In genomic region chr15:78372880-78373279, GRCh38 we compare ENCODE assay signal across 27 cellular contexts. TPM values are rescaled to one million over a fixed set of nuclear protein-coding genes. Genes with fewer than 3 reads are reported as not detected.
DNase-seq lines count a peak whose midpoint lies in the region; ATAC-seq, FAIRE-seq and TF ChIP-seq lines count a peak whose summit lies in the region.
"Had no signal": no experiment of that assay in that cellular context is flagged by ENCODE, and none has a peak within 500 bp of the region (broad histone marks: within the 10 kb centered on the region; RNA-seq: fewer than 3 reads in every experiment).

No MANE protein-coding gene starts in this region.

- no peak overlapping the region for H3K14ac ChIP-seq in H9 (ENCODE audit: insufficient read depth, low read length)

- no peak overlapping the region for H2BK12ac ChIP-seq in H9 (ENCODE audit: insufficient read length, low read depth, low read length)

- no peak overlapping the region for H2AFZ ChIP-seq in H9 (ENCODE audit: low read length)
- H2AFZ ChIP-seq: PC-9 had no signal

- no peak overlapping the region for H3K27ac Mint-ChIP-seq in H9
- no peak overlapping the region for H3K27ac Mint-ChIP-seq in activated T-helper 1 cell treated with anti-CD3 and anti-CD28 coated beads, Interleukin-12 subunit alpha, Interleukin-12 subunit beta, Interleukin-2, Interleukin-4 antibody, amounts not matched to agents 30 ng/mL and 10 ng/mL and 1 ng/mL, durations not matched to agents 14 hours and 24 hours and 36 hours
- H3K27ac Mint-ChIP-seq: activated CD8-positive, alpha-beta T cell treated with anti-CD3 and anti-CD28 coated beads for 36 hours; mesothelial cell of epicardium; natural killer cell had no signal

- peaks cover 3% of the 10 kb centered on the region for H3K23me2 ChIP-seq in H9 (ENCODE audit: insufficient read length, low read depth, low read length, poor library complexity, severe bottlenecking)

- no peak overlapping the region for H3K18ac ChIP-seq in H9 (ENCODE audit: insufficient read length, low read depth, low read length)

- WGBS in H9 (ENCODE audit: extremely low coverage, insufficient read length, low lambda C conversion rate): no CpG with 5 or more reads among the region's 5 CpGs
- WGBS in small intestine, 3 donors: 26 to 61% (median 33%) methylated on average over 5 of the region's 5 CpGs

- H3K23ac ChIP-seq in H9 (ENCODE audit: insufficient read length, low read depth, low read length): no peak overlapping the region

- H4K91ac ChIP-seq in H9 (ENCODE audit: insufficient read length, low read depth, low read length): no peak overlapping the region

- no peak overlapping the region for H4K8ac ChIP-seq in H9 (replicated peaks; ENCODE audit: insufficient read length, low read depth, low read length)

- CTCF ChIA-PET in Panc1 (lab: Charles Lee): no interaction called here

- peak; percentile 44; the same call in 1 of the 2 replicates for ATAC-seq in Panc1
- ATAC-seq: activated CD8-positive, alpha-beta T cell treated with anti-CD3 and anti-CD28 coated beads for 36 hours; heart left ventricle; natural killer cell had no signal

- in situ Hi-C loops in Panc1 (cut with HindIII; ENCODE audit: low pct_unique_long_range_greater_than_20kb, low sequenced_read_pairs): no loop called here
- in situ Hi-C loops in KBM-7 (cut with MboI; ENCODE audit: low pct_unique_long_range_greater_than_20kb, low sequenced_read_pairs): no loop called here

- peaks cover 39 to 42% of the 10 kb centered on the region in 2 experiments for H3K4me1 Mint-ChIP-seq in H9
- H3K4me1 Mint-ChIP-seq in activated T-helper 1 cell treated with anti-CD3 and anti-CD28 coated beads, Interleukin-12 subunit alpha, Interleukin-12 subunit beta, Interleukin-2, Interleukin-4 antibody, amounts not matched to agents 30 ng/mL and 10 ng/mL and 1 ng/mL, durations not matched to agents 14 hours and 24 hours and 36 hours (ENCODE audit: low read depth): peaks cover 10% of the 10 kb centered on the region
- H3K4me1 Mint-ChIP-seq: central memory CD8-positive, alpha-beta T cell had no signal

- no TSS peak for BruUV-seq in Panc1 (replicated peaks; lab: Mats Ljungman, UMichigan)

- H3K27me3 ChIP-seq in H9 (ENCODE audit: insufficient read depth, low read length) (no peaks in the 10 kb centered on the region), Panc1 (ENCODE audit: control insufficient read depth, insufficient read depth, low read length) (no peaks in the 10 kb centered on the region; the same call in 1 of the 2 replicates), small intestine (ENCODE audit: control insufficient read depth in 2 of 2, insufficient read depth in 2 of 2, low read length in 2 of 2) (no peaks in the 10 kb centered on the region)
- H3K27me3 ChIP-seq: heart left ventricle had no signal

- H3K79me2 ChIP-seq in H9 (ENCODE audit: insufficient read depth, low read length): no peaks in the 10 kb centered on the region

- no peak overlapping the region for H4K5ac ChIP-seq in H9 (ENCODE audit: insufficient read length, low read depth, low read length)

- DNase-seq in H9 (peak; percentile 55), Panc1 (ENCODE audit: low read depth, low spot score) (no peak), iPS-NIHi11 (ENCODE audit: low spot score) (peak; percentile 71), small intestine (peak; percentile 96), 8988T (no peak), KBM-7 (no peak)
- no peak for DNase-seq in activated T-helper 1 cell treated with anti-CD3 and anti-CD28 coated beads, Interleukin-12 subunit alpha, Interleukin-12 subunit beta, Interleukin-2, Interleukin-4 antibody, amounts not matched to agents 30 ng/mL and 10 ng/mL and 1 ng/mL, durations not matched to agents 14 hours and 24 hours and 36 hours (ENCODE audit: low spot score)
- DNase-seq: activated CD4-positive, alpha-beta T cell treated with anti-CD3 and anti-CD28 coated beads for 1 hour; activated CD8-positive, alpha-beta T cell treated with anti-CD3 and anti-CD28 coated beads for 36 hours; activated effector memory CD4-positive, alpha-beta T cell treated with anti-CD3 and anti-CD28 coated beads, Interleukin-2, amount 50 U/mL, for 16 hours; CD8-positive, alpha-beta memory T cell; DMS79; GF-D8; heart left ventricle; left ventricle myocardium inferior; natural killer cell; NCI-H2029 treated with DMSO at 0.1 percent for 48 hours; retina; SJCRH30; stimulated activated CD4-positive, alpha-beta T cell treated with anti-CD3 and anti-CD28 coated beads, Interleukin-4, amount 100 ng/mL, for 24 hours; stimulated activated naive CD4-positive, alpha-beta T cell had no signal

- no peak overlapping the region for H3K4ac ChIP-seq in H9 (ENCODE audit: low read depth, low read length)

- H3K27me3 Mint-ChIP-seq in H9 (ENCODE audit: low read depth): peaks cover 17% of the 10 kb centered on the region
- peaks cover 15% of the 10 kb centered on the region for H3K27me3 Mint-ChIP-seq in activated T-helper 1 cell treated with anti-CD3 and anti-CD28 coated beads, Interleukin-12 subunit alpha, Interleukin-12 subunit beta, Interleukin-2, Interleukin-4 antibody, amounts not matched to agents 30 ng/mL and 10 ng/mL and 1 ng/mL, durations not matched to agents 14 hours and 24 hours and 36 hours (ENCODE audit: insufficient read depth)
- H3K27me3 Mint-ChIP-seq: activated CD8-positive, alpha-beta T cell treated with anti-CD3 and anti-CD28 coated beads for 36 hours had no signal

- H2BK120ac ChIP-seq in H9 (ENCODE audit: low read depth, low read length, poor library complexity, severe bottlenecking): no peak overlapping the region

- H3K9me3 ChIP-seq in H9 (ENCODE audit: control insufficient read depth, low read depth, low read length): no peaks in the 10 kb centered on the region
- no peaks in the 10 kb centered on the region for H3K9me3 ChIP-seq in Panc1 (ENCODE audit: control insufficient read depth, insufficient read depth, low read depth, low read length)
- no peaks in the 10 kb centered on the region for H3K9me3 ChIP-seq in small intestine (ENCODE audit: control insufficient read depth, low read depth)
- H3K9me3 ChIP-seq: HAP-1, heart left ventricle, left ventricle myocardium inferior, SJCRH30, thoracic aorta had no signal

- H3K36me3 ChIP-seq in Panc1 (ENCODE audit: control insufficient read depth, insufficient read depth, low read length) (no peaks in the 10 kb centered on the region), small intestine (ENCODE audit: control insufficient read depth in 2 of 2, insufficient read depth in 2 of 2, low read length in 2 of 2) (no peaks in the 10 kb centered on the region)
- H3K36me3 ChIP-seq: HAP-1, heart left ventricle, left ventricle myocardium inferior, SJCRH30, thoracic aorta had no signal

- H4K20me1 ChIP-seq in H9 (ENCODE audit: control insufficient read depth, insufficient read depth, insufficient read length): no peaks in the 10 kb centered on the region

- H3K4me3 Mint-ChIP-seq in H9: no peak overlapping the region
- no peak overlapping the region for H3K4me3 Mint-ChIP-seq in activated T-helper 1 cell treated with anti-CD3 and anti-CD28 coated beads, Interleukin-12 subunit alpha, Interleukin-12 subunit beta, Interleukin-2, Interleukin-4 antibody, amounts not matched to agents 30 ng/mL and 10 ng/mL and 1 ng/mL, durations not matched to agents 14 hours and 24 hours and 36 hours
- H3K4me3 Mint-ChIP-seq: activated CD8-positive, alpha-beta T cell treated with anti-CD3 and anti-CD28 coated beads for 36 hours; CD8-positive, alpha-beta memory T cell; central memory CD8-positive, alpha-beta T cell; mesothelial cell of epicardium; natural killer cell had no signal

- H3K4me2 ChIP-seq in H9 (ENCODE audit: insufficient read depth, insufficient read length, low read length): no peak overlapping the region
- H3K4me2 ChIP-seq: PC-9 had no signal

- no peaks in the 10 kb centered on the region for H3K79me1 ChIP-seq in H9 (ENCODE audit: insufficient read depth, low read depth, low read length, poor library complexity, severe bottlenecking)

- no peak overlapping the region for H3K9ac ChIP-seq in H9 (ENCODE audit: extremely low read depth, insufficient read length, low read length)

- H3K4me3 ChIP-seq in Panc1 (ENCODE audit: low read depth in 2 of 2, low read length in 2 of 2): no peak overlapping the region
- no peak overlapping the region for H3K4me3 ChIP-seq in small intestine (ENCODE audit: low read depth in 1 of 2, low read length in 2 of 2)
- H3K4me3 ChIP-seq: HAP-1, heart left ventricle, left ventricle myocardium inferior, PC-9, SJCRH30, thoracic aorta had no signal

- H3K36me3 Mint-ChIP-seq in H9 (ENCODE audit: insufficient read depth in 1 of 3, low read depth in 3 of 3): peaks cover 0 to 2% (median 0%) of the 10 kb centered on the region in 3 experiments; a peak in 1 of 7 replicates
- no peaks in the 10 kb centered on the region for H3K36me3 Mint-ChIP-seq in activated T-helper 1 cell treated with anti-CD3 and anti-CD28 coated beads, Interleukin-12 subunit alpha, Interleukin-12 subunit beta, Interleukin-2, Interleukin-4 antibody, amounts not matched to agents 30 ng/mL and 10 ng/mL and 1 ng/mL, durations not matched to agents 14 hours and 24 hours and 36 hours (ENCODE audit: low read depth)
- H3K36me3 Mint-ChIP-seq: CD8-positive, alpha-beta memory T cell; mesothelial cell of epicardium; natural killer cell had no signal

- no peak overlapping the region for H3K27ac ChIP-seq in H9 (ENCODE audit: insufficient read length, low read depth, low read length)
- no peak overlapping the region for H3K27ac ChIP-seq in Panc1 (ENCODE audit: low read length)
- no peak overlapping the region for H3K27ac ChIP-seq in small intestine (ENCODE audit: low read depth in 1 of 2, low read length in 1 of 2)
- H3K27ac ChIP-seq: heart left ventricle, left ventricle myocardium inferior, PC-9, SJCRH30, thoracic aorta had no signal

- H3K56ac ChIP-seq in H9 (ENCODE audit: insufficient read length, low read depth, low read length): no peak overlapping the region

- H2BK20ac ChIP-seq in H9 (ENCODE audit: low read depth, low read length, poor library complexity, severe bottlenecking): no peak overlapping the region

- no peak overlapping the region for H2BK15ac ChIP-seq in H9 (ENCODE audit: low read depth, low read length)

- POLR2A ChIA-PET in Panc1 (lab: Charles Lee): no interaction called here

- H3K9me3 Mint-ChIP-seq in H9: 0 out of 5 replicates have a peak, but pooled peaks cover 0 to 3% of the 10 kb centered on the region in 2 experiments
- no peaks in the 10 kb centered on the region for H3K9me3 Mint-ChIP-seq in activated T-helper 1 cell treated with anti-CD3 and anti-CD28 coated beads, Interleukin-12 subunit alpha, Interleukin-12 subunit beta, Interleukin-2, Interleukin-4 antibody, amounts not matched to agents 30 ng/mL and 10 ng/mL and 1 ng/mL, durations not matched to agents 14 hours and 24 hours and 36 hours
- H3K9me3 Mint-ChIP-seq: activated CD8-positive, alpha-beta T cell treated with anti-CD3 and anti-CD28 coated beads for 36 hours; central memory CD8-positive, alpha-beta T cell; mesothelial cell of epicardium; natural killer cell had no signal

- FAIRE-seq in small intestine (lab: Jason Lieb, UNC): no peak

- H3K4me1 ChIP-seq in H9 (ENCODE audit: insufficient read depth, low read length) (no peaks in the 10 kb centered on the region; the same call in 1 of the 2 replicates), Panc1 (ENCODE audit: control insufficient read depth, insufficient read depth, low read length) (no peaks in the 10 kb centered on the region), small intestine (ENCODE audit: control insufficient read depth in 2 of 2, insufficient read depth in 1 of 2, low read depth in 1 of 2, low read length in 1 of 2) (peaks cover 0 to 9% of the 10 kb centered on the region in 2 donors)
- H3K4me1 ChIP-seq: HAP-1, SJCRH30 had no signal

- no peak overlapping the region for H2BK5ac ChIP-seq in H9 (ENCODE audit: insufficient read length, low read length)

- intact Hi-C loops in Panc1 (cut with micrococcal nuclease; ENCODE audit: unreplicated experiment): no loop called here
- intact Hi-C loops in activated T-helper 1 cell treated with anti-CD3 and anti-CD28 coated beads, Interleukin-12 subunit alpha, Interleukin-12 subunit beta, Interleukin-2, Interleukin-4 antibody, amounts not matched to agents 30 ng/mL and 10 ng/mL and 1 ng/mL, durations not matched to agents 14 hours and 24 hours and 36 hours (cut with micrococcal nuclease): no loop called here

- TF ChIP-seq CTCF in H9 (conservative IDR thresholded peaks at IDR 0.05) (no peak), Panc1 (IDR thresholded peaks at IDR 0.05) (no peak)

- no peak overlapping the region for H3T11ph ChIP-seq in H9 (ENCODE audit: low read length)

- no peak overlapping the region for H2AK5ac ChIP-seq in H9 (ENCODE audit: insufficient read length, low read length)

RNA-seq across cellular contexts. Expression of gene CRABP1, which starts 32.7 kb away (rescaled TPM):
- total RNA-seq in H9 (2021) (93.0 and 93.1 TPM in 2 replicates), Panc1 (2021; ENCODE audit: unreplicated experiment) (6.7 TPM)
- 20.5 TPM for polyA plus RNA-seq in Panc1 (2012; ENCODE audit: insufficient read length)
- polyA plus RNA-seq in small intestine: 10 to 100 TPM in 1 of 3 donors, not detected in 2; 16.0 TPM
- total RNA-seq in activated T-helper 1 cell treated with anti-CD3 and anti-CD28 coated beads, Interleukin-12 subunit alpha, Interleukin-12 subunit beta, Interleukin-2, Interleukin-4 antibody, amounts not matched to agents 30 ng/mL and 10 ng/mL and 1 ng/mL, durations not matched to agents 14 hours and 24 hours and 36 hours: not detected in 2 replicates
- total RNA-seq: CD8-positive, alpha-beta memory T cell; left ventricle myocardium inferior; natural killer cell; PC-9; SJCRH30; T-helper 1 cell treated with Interleukin-12 subunit alpha and Interleukin-12 subunit beta and Interleukin-4 antibody, amounts not matched to agents 30 ng/mL and 1 ng/mL, for 36 hours had no signal
- polyA plus RNA-seq: CD8-positive, alpha-beta memory T cell; heart left ventricle had no signal

Comparison
In these comparisons a context has a peak if more than half of its experiments do, and no peak if none do; other contexts are left out.
1. DNase-seq: peak in H9 (single experiment), iPS-NIHi11 (single experiment) and small intestine (single experiment); none in Panc1 (single experiment), 8988T (single experiment), activated T-helper 1 cell treated with anti-CD3 and anti-CD28 coated beads, Interleukin-12 subunit alpha, Interleukin-12 subunit beta, Interleukin-2, Interleukin-4 antibody, amounts not matched to agents 30 ng/mL and 10 ng/mL and 1 ng/mL, durations not matched to agents 14 hours and 24 hours and 36 hours (single experiment) and KBM-7 (single experiment).
2. RNA of gene CRABP1, which starts 32.7 kb away (total RNA-seq): 93.0 to 93.1 TPM in H9; 6.7 TPM in Panc1 (single experiment) and not detected in activated T-helper 1 cell treated with anti-CD3 and anti-CD28 coated beads, Interleukin-12 subunit alpha, Interleukin-12 subunit beta, Interleukin-2, Interleukin-4 antibody, amounts not matched to agents 30 ng/mL and 10 ng/mL and 1 ng/mL, durations not matched to agents 14 hours and 24 hours and 36 hours; every median in the first group is over 10 times any median in the second.